27 cellular contexts compared by ENCODE assay signal in genomic region chr11:6196396-6196795, GRCh38. TPM values are rescaled to one million over a fixed set of nuclear protein-coding genes. Genes with fewer than 3 reads are reported as not detected.
DNase-seq lines count a peak whose midpoint lies in the region; ATAC-seq and TF ChIP-seq lines count a peak whose summit lies in the region.
"Had no signal": no experiment of that assay in that cellular context is flagged by ENCODE, and none has a peak within 500 bp of the region (broad histone marks: within the 10 kb centered on the region; RNA-seq: fewer than 3 reads in every experiment).

No MANE protein-coding gene starts in this region.

- peaks cover 18% of the 10 kb centered on the region for H3K4me1 Mint-ChIP-seq in activated T-cell treated with anti-CD3 and anti-CD28 coated beads, Interleukin-2, amount 50 U/mL, for 4 hours (ENCODE audit: low read depth)
- peaks cover 18% of the 10 kb centered on the region for H3K4me1 Mint-ChIP-seq in activated T-helper 17 cell treated with anti-CD3 and anti-CD28 coated beads, Interleukin-2, amount 50 U/mL, for 72 hours
- peaks cover 20% of the 10 kb centered on the region for H3K4me1 Mint-ChIP-seq in stimulated activated naive CD8-positive, alpha-beta T cell treated with anti-CD3 and anti-CD28 coated beads, Interleukin-15, amount 100 ng/mL, for 72 hours

- DNase-seq in activated T-cell treated with anti-CD3 and anti-CD28 coated beads, Interleukin-2, amount 50 U/mL, for 4 hours, result no peak
- DNase-seq in activated T-cell treated with anti-CD3 and anti-CD28 coated beads for 4 hours (no peak), tibial artery (no peak)
- peak; percentile 19 to 24 for DNase-seq in stimulated activated naive CD8-positive, alpha-beta T cell treated with anti-CD3 and anti-CD28 coated beads, Interleukin-15, amount 100 ng/mL, for 72 hours
- DNase-seq: ACHN; activated CD4-positive, alpha-beta memory T cell treated with anti-CD3 and anti-CD28 coated beads for 36 hours; activated effector memory CD4-positive, alpha-beta T cell treated with Interleukin-2 at 50 U/mL for 16 hours; anterior cingulate cortex; cerebellar nuclear complex; DMS153; effector CD8-positive, alpha-beta T cell; esophagus squamous epithelium; H7; NCI-H2029; NCI-H510A; nucleus accumbens; right cardiac atrium; stimulated activated naive CD4-positive, alpha-beta T cell treated with Interleukin-2 at 50 U/mL for 16 hours; T-cell had no signal

- no peaks in the 10 kb centered on the region for H3K9me3 ChIP-seq in tibial artery
- H3K9me3 ChIP-seq: esophagus squamous epithelium had no signal

- ATAC-seq in activated T-cell treated with anti-CD3 and anti-CD28 coated beads, Interleukin-2, amount 50 U/mL, for 4 hours, result peak; percentile 62 to 67
- ATAC-seq in HG03469 (IDR thresholded peaks at IDR 0.05; ENCODE audit: unreplicated experiment), result peak; percentile 38
- ATAC-seq in activated T-helper 17 cell treated with anti-CD3 and anti-CD28 coated beads, Interleukin-2, amount 50 U/mL, for 72 hours (replicated peaks), result peak; percentile 81
- ATAC-seq in stimulated activated naive CD8-positive, alpha-beta T cell treated with anti-CD3 and anti-CD28 coated beads, Interleukin-15, amount 100 ng/mL, for 72 hours, result peak; percentile 87
- ATAC-seq in GM19397 (IDR thresholded peaks at IDR 0.05; ENCODE audit: unreplicated experiment), result no peak
- no peak for ATAC-seq in HG03097 (IDR thresholded peaks at IDR 0.05; ENCODE audit: low FRiP score, unreplicated experiment)
- ATAC-seq: right cardiac atrium had no signal

- no peak overlapping the region for H3K4me3 Mint-ChIP-seq in activated T-cell treated with anti-CD3 and anti-CD28 coated beads, Interleukin-2, amount 50 U/mL, for 4 hours
- peak overlapping the region; percentile 5 for H3K4me3 Mint-ChIP-seq in activated T-helper 17 cell treated with anti-CD3 and anti-CD28 coated beads, Interleukin-2, amount 50 U/mL, for 72 hours
- peak overlapping the region in 1 of 2 donors; percentile 24 for H3K4me3 Mint-ChIP-seq in stimulated activated naive CD8-positive, alpha-beta T cell treated with anti-CD3 and anti-CD28 coated beads, Interleukin-15, amount 100 ng/mL, for 72 hours
- H3K4me3 Mint-ChIP-seq: activated CD4-positive, alpha-beta memory T cell treated with anti-CD3 and anti-CD28 coated beads for 36 hours; CD14-positive monocyte; T-cell; type B pancreatic cell had no signal

- no peaks in the 10 kb centered on the region for H3K4me1 ChIP-seq in tibial artery
- H3K4me1 ChIP-seq: esophagus squamous epithelium had no signal

- TF ChIP-seq CTCF in tibial artery (IDR thresholded peaks at IDR 0.05), result no peak

- H3K27ac Mint-ChIP-seq in activated T-helper 17 cell treated with anti-CD3 and anti-CD28 coated beads, Interleukin-2, amount 50 U/mL, for 72 hours, result no peak overlapping the region
- H3K27ac Mint-ChIP-seq in stimulated activated naive CD8-positive, alpha-beta T cell treated with anti-CD3 and anti-CD28 coated beads, Interleukin-15, amount 100 ng/mL, for 72 hours, result no peak overlapping the region
- H3K27ac Mint-ChIP-seq: activated CD4-positive, alpha-beta memory T cell treated with anti-CD3 and anti-CD28 coated beads for 36 hours; T-cell; type B pancreatic cell had no signal

- H3K27me3 Mint-ChIP-seq in activated T-cell treated with anti-CD3 and anti-CD28 coated beads, Interleukin-2, amount 50 U/mL, for 4 hours (ENCODE audit: low read depth), result peaks cover 2% of the 10 kb centered on the region
- no peaks in the 10 kb centered on the region for H3K27me3 Mint-ChIP-seq in activated T-helper 17 cell treated with anti-CD3 and anti-CD28 coated beads, Interleukin-2, amount 50 U/mL, for 72 hours
- H3K27me3 Mint-ChIP-seq in stimulated activated naive CD8-positive, alpha-beta T cell treated with anti-CD3 and anti-CD28 coated beads, Interleukin-15, amount 100 ng/mL, for 72 hours, result no peaks in the 10 kb centered on the region
- H3K27me3 Mint-ChIP-seq: activated CD4-positive, alpha-beta memory T cell treated with anti-CD3 and anti-CD28 coated beads for 36 hours; T-cell; type B pancreatic cell had no signal

- no peak overlapping the region for H3K4me3 ChIP-seq in tibial artery
- H3K4me3 ChIP-seq: esophagus squamous epithelium had no signal

- H3K36me3 ChIP-seq in tibial artery, result no peaks in the 10 kb centered on the region
- H3K36me3 ChIP-seq: esophagus squamous epithelium had no signal

- intact Hi-C loops in tibial artery (cut with DNase I; ENCODE audit: low total_unique reads), result no loop called here

- no peaks in the 10 kb centered on the region for H3K27me3 ChIP-seq in tibial artery
- H3K27me3 ChIP-seq: esophagus squamous epithelium had no signal

- H3K27ac ChIP-seq in tibial artery, result no peak overlapping the region
- H3K27ac ChIP-seq: esophagus squamous epithelium had no signal

- H3K9me3 Mint-ChIP-seq in activated T-cell treated with anti-CD3 and anti-CD28 coated beads, Interleukin-2, amount 50 U/mL, for 4 hours, result no peaks in the 10 kb centered on the region
- no peaks in the 10 kb centered on the region for H3K9me3 Mint-ChIP-seq in activated T-helper 17 cell treated with anti-CD3 and anti-CD28 coated beads, Interleukin-2, amount 50 U/mL, for 72 hours
- no peaks in the 10 kb centered on the region for H3K9me3 Mint-ChIP-seq in stimulated activated naive CD8-positive, alpha-beta T cell treated with anti-CD3 and anti-CD28 coated beads, Interleukin-15, amount 100 ng/mL, for 72 hours
- H3K9me3 Mint-ChIP-seq: activated CD4-positive, alpha-beta memory T cell treated with anti-CD3 and anti-CD28 coated beads for 36 hours; T-cell; type B pancreatic cell had no signal

- H3K36me3 Mint-ChIP-seq in activated T-cell treated with anti-CD3 and anti-CD28 coated beads, Interleukin-2, amount 50 U/mL, for 4 hours (ENCODE audit: insufficient read depth), result no peaks in the 10 kb centered on the region
- H3K36me3 Mint-ChIP-seq in activated T-helper 17 cell treated with anti-CD3 and anti-CD28 coated beads, Interleukin-2, amount 50 U/mL, for 72 hours (ENCODE audit: low read depth), result no peaks in the 10 kb centered on the region
- H3K36me3 Mint-ChIP-seq: activated CD4-positive, alpha-beta memory T cell treated with anti-CD3 and anti-CD28 coated beads for 36 hours; T-cell; type B pancreatic cell had no signal

RNA-seq across cellular contexts. Expression of gene OR52W1, which starts 2.6 kb away (rescaled TPM):
- total RNA-seq in activated T-cell treated with anti-CD3 and anti-CD28 coated beads, Interleukin-2, amount 50 U/mL, for 4 hours, result not detected
- total RNA-seq in activated T-helper 17 cell treated with anti-CD3 and anti-CD28 coated beads, Interleukin-2, amount 50 U/mL, for 72 hours, result not detected
- total RNA-seq: activated CD4-positive, alpha-beta memory T cell treated with anti-CD3 and anti-CD28 coated beads for 36 hours; esophagus squamous epithelium; H7; liver; M059J; right cardiac atrium; T-cell had no signal

RNA-seq across cellular contexts. Expression of gene C11orf42, which starts 9.0 kb away (rescaled TPM):
- not detected for total RNA-seq in activated T-cell treated with anti-CD3 and anti-CD28 coated beads, Interleukin-2, amount 50 U/mL, for 4 hours
- total RNA-seq in activated T-helper 17 cell treated with anti-CD3 and anti-CD28 coated beads, Interleukin-2, amount 50 U/mL, for 72 hours, result not detected
- total RNA-seq: activated CD4-positive, alpha-beta memory T cell treated with anti-CD3 and anti-CD28 coated beads for 36 hours; esophagus squamous epithelium; H7; liver; M059J; right cardiac atrium; T-cell had no signal

RNA-seq across cellular contexts. Expression of gene OR52B2, which starts 26.3 kb away (rescaled TPM):
- total RNA-seq in activated T-cell treated with anti-CD3 and anti-CD28 coated beads, Interleukin-2, amount 50 U/mL, for 4 hours, result not detected
- total RNA-seq in activated T-helper 17 cell treated with anti-CD3 and anti-CD28 coated beads, Interleukin-2, amount 50 U/mL, for 72 hours, result not detected
- total RNA-seq: activated CD4-positive, alpha-beta memory T cell treated with anti-CD3 and anti-CD28 coated beads for 36 hours; esophagus squamous epithelium; H7; M059J; right cardiac atrium; T-cell had no signal

RNA-seq across cellular contexts. Expression of gene FHIP1B, which starts 38.0 kb away (rescaled TPM):
- total RNA-seq in activated T-cell treated with anti-CD3 and anti-CD28 coated beads, Interleukin-2, amount 50 U/mL, for 4 hours, result 10 to 100 TPM; 21.5 to 27.1 (median 22.9) TPM
- total RNA-seq in activated T-helper 17 cell treated with anti-CD3 and anti-CD28 coated beads, Interleukin-2, amount 50 U/mL, for 72 hours, result 10 to 100 TPM; 16.9 to 25.4 TPM

RNA-seq across cellular contexts. Expression of gene CNGA4, which starts 42.5 kb away (rescaled TPM):
- total RNA-seq in activated T-cell treated with anti-CD3 and anti-CD28 coated beads, Interleukin-2, amount 50 U/mL, for 4 hours, result not detected
- total RNA-seq in activated T-helper 17 cell treated with anti-CD3 and anti-CD28 coated beads, Interleukin-2, amount 50 U/mL, for 72 hours, result under 1 TPM in 1 of 2 donors, not detected in 1; 0.24 TPM
- total RNA-seq: activated CD4-positive, alpha-beta memory T cell treated with anti-CD3 and anti-CD28 coated beads for 36 hours; liver; M059J had no signal

Comparison
In these comparisons a context has a peak if more than half of its experiments do, and no peak if none do; other contexts are left out.
1. ATAC-seq: peak in activated T-cell treated with anti-CD3 and anti-CD28 coated beads, Interleukin-2, amount 50 U/mL, for 4 hours (2 of 2), HG03469 (single experiment), activated T-helper 17 cell treated with anti-CD3 and anti-CD28 coated beads, Interleukin-2, amount 50 U/mL, for 72 hours (single experiment) and stimulated activated naive CD8-positive, alpha-beta T cell treated with anti-CD3 and anti-CD28 coated beads, Interleukin-15, amount 100 ng/mL, for 72 hours (single experiment); none in GM19397 (single experiment) and HG03097 (single experiment).
2. DNase-seq: peak in stimulated activated naive CD8-positive, alpha-beta T cell treated with anti-CD3 and anti-CD28 coated beads, Interleukin-15, amount 100 ng/mL, for 72 hours (2 of 2); none in activated T-cell treated with anti-CD3 and anti-CD28 coated beads, Interleukin-2, amount 50 U/mL, for 4 hours (single experiment), activated T-cell treated with anti-CD3 and anti-CD28 coated beads for 4 hours (single experiment) and tibial artery (0 of 2).